26 cellular contexts compared by ENCODE assay signal in genomic region chr5:173620784-173621183, GRCh38.
"Had no signal": no experiment of that assay in that cellular context is flagged by ENCODE, and none has a peak within 500 bp of the region (broad histone marks: within the 10 kb centered on the region; RNA-seq: fewer than 3 reads in every experiment).

No MANE protein-coding gene starts in this region.

- H3K4me1 ChIP-seq: colonic mucosa had no signal

- H3K9me3 ChIP-seq: colonic mucosa, esophagus squamous epithelium, gastrocnemius medialis, heart right ventricle, left lung, lower lobe of right lung, mucosa of descending colon had no signal

- H3K4me3 ChIP-seq: colonic mucosa, esophagus squamous epithelium, gastrocnemius medialis, heart right ventricle, left lung, lower lobe of right lung, mucosa of descending colon had no signal

- H3K27ac ChIP-seq: colonic mucosa, epithelial cell of prostate, esophagus squamous epithelium, gastrocnemius medialis, heart right ventricle, left lung, lower lobe of right lung had no signal

- H3K36me3 ChIP-seq: colonic mucosa, esophagus squamous epithelium, gastrocnemius medialis, heart right ventricle, left lung, lower lobe of right lung had no signal

- FAIRE-seq: endometrium, islet of Langerhans, keratinocyte had no signal

- H3K27me3 ChIP-seq: colonic mucosa, esophagus squamous epithelium, gastrocnemius medialis, heart right ventricle, left lung had no signal

- ATAC-seq: effector memory CD8-positive, alpha-beta T cell; esophagus mucosa; gastrocnemius medialis; heart right ventricle; left cardiac atrium; left lung; left ventricle myocardium superior; lower lobe of right lung; mucosa of descending colon had no signal

- DNase-seq: colonic mucosa; cortex of kidney; effector CD8-positive, alpha-beta T cell; effector memory CD8-positive, alpha-beta T cell; endodermal cell; erythroblast; esophagus squamous epithelium; foreskin fibroblast; foreskin melanocyte; gastrocnemius medialis; glutamatergic neuron; head of caudate nucleus; heart right ventricle; hippocampal formation; left cardiac atrium; left lung; left ventricle myocardium superior; lower lobe of right lung; mesenchymal stem cell; mucosa of descending colon; naive B cell had no signal
